2 cellular contexts compared by ENCODE assay signal in the genomic region with DNA sequence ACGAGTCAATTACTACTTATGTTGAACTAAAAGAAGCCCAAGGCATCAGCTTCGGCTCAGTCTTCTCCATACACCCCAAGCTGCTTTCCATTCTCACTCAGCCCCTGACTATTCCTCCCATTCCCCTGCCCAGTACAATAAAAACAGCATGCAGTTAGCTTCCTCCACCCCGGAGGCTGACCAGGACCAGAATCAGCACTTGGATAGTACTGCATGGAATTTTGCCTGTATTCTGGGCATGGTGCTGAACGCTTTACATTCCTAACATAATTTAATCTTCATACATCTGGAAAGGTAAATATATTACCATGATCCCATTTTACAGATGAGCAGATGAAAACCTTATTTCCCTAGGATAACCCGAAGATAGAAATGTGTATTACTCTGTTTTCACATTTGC.
TF ChIP-seq lines count a peak whose summit lies in the region.

No MANE protein-coding gene starts in this region.

TF ChIP-seq in HEK293, 187 proteins besides CTCF, POLR2A, EP300 and RAD21 (continued from another document):
- TF ChIP-seq, protein P1, sequence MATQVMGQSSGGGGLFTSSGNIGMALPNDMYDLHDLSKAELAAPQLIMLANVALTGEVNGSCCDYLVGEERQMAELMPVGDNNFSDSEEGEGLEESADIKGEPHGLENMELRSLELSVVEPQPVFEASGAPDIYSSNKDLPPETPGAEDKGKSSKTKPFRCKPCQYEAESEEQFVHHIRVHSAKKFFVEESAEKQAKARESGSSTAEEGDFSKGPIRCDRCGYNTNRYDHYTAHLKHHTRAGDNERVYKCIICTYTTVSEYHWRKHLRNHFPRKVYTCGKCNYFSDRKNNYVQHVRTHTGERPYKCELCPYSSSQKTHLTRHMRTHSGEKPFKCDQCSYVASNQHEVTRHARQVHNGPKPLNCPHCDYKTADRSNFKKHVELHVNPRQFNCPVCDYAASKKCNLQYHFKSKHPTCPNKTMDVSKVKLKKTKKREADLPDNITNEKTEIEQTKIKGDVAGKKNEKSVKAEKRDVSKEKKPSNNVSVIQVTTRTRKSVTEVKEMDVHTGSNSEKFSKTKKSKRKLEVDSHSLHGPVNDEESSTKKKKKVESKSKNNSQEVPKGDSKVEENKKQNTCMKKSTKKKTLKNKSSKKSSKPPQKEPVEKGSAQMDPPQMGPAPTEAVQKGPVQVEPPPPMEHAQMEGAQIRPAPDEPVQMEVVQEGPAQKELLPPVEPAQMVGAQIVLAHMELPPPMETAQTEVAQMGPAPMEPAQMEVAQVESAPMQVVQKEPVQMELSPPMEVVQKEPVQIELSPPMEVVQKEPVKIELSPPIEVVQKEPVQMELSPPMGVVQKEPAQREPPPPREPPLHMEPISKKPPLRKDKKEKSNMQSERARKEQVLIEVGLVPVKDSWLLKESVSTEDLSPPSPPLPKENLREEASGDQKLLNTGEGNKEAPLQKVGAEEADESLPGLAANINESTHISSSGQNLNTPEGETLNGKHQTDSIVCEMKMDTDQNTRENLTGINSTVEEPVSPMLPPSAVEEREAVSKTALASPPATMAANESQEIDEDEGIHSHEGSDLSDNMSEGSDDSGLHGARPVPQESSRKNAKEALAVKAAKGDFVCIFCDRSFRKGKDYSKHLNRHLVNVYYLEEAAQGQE (tag by site-specific recombination; IDR thresholded peaks at IDR 0.05) = peak; percentile 50; the same call in 1 of the 2 replicates

TF ChIP-seq in SK-N-SH treated with all-trans-retinoic acid at 6 μM for 48 hours, 23 proteins besides CTCF, POLR2A, EP300 and RAD21 (continued from another document):
- TF ChIP-seq TSHZ2 (CRISPR knock-in tag; IDR thresholded peaks at IDR 0.05) (no peak), TCF4 (CRISPR knock-in tag; IDR thresholded peaks at IDR 0.05; ENCODE audit: borderline replicate concordance) (no peak), ZFP3 (CRISPR knock-in tag; IDR thresholded peaks at IDR 0.05) (no peak), ZFP30 (CRISPR knock-in tag; IDR thresholded peaks at IDR 0.05) (no peak), SNAI2 (CRISPR knock-in tag; IDR thresholded peaks at IDR 0.05) (no peak), RARB (CRISPR knock-in tag; IDR thresholded peaks at IDR 0.05) (no peak), ZNF565 (CRISPR knock-in tag; conservative IDR thresholded peaks at IDR 0.05; ENCODE audit: low read depth) (no peak), PPARA (CRISPR knock-in tag; IDR thresholded peaks at IDR 0.05; ENCODE audit: borderline replicate concordance) (no peak), ZC3H10 (CRISPR knock-in tag; IDR thresholded peaks at IDR 0.05) (no peak)
- TF ChIP-seq, protein P2, sequence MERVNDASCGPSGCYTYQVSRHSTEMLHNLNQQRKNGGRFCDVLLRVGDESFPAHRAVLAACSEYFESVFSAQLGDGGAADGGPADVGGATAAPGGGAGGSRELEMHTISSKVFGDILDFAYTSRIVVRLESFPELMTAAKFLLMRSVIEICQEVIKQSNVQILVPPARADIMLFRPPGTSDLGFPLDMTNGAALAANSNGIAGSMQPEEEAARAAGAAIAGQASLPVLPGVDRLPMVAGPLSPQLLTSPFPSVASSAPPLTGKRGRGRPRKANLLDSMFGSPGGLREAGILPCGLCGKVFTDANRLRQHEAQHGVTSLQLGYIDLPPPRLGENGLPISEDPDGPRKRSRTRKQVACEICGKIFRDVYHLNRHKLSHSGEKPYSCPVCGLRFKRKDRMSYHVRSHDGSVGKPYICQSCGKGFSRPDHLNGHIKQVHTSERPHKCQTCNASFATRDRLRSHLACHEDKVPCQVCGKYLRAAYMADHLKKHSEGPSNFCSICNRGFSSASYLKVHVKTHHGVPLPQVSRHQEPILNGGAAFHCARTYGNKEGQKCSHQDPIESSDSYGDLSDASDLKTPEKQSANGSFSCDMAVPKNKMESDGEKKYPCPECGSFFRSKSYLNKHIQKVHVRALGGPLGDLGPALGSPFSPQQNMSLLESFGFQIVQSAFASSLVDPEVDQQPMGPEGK (CRISPR knock-in tag; IDR thresholded peaks at IDR 0.05; ENCODE audit: borderline replicate concordance) = no peak
